Comparison of ENCODE assay signal across 1 cellular context in the genomic region with DNA sequence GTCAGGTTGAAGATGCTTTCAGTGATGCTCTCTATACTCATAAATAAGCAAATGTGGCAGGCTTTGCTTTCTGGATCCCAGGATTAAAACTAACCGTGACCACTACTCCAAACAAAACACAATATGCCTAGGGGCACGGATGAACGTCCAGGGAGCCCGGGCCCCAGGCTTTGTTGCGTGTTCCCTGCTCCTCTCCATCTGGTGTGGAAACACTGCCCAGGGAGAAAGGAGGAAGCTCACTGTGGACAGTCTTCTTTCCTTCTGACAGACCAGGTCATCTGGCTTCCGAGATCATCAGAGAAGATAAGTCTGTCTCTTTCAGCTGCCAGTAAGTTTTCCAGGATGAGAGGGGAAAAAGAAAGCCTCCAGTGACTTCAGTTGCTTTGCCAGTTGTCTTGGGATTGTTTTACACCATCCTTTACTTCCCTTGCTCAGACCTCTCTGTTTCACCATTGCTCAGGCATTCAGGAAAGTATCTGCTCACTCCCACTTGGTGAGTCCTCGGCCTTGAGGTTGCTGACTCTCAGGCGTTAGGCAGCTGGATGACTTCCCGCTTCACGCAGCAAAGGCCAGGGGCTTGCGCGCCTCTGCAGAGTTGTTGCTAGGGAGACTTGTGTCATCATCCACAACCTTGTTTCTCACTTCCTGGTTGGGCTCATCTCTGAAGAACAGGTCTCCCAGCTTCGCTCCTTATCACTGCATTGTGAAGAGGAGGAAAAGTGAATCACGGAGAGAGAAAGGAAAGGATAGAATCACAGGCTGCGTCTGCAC.
TF ChIP-seq lines count a peak whose summit lies in the region.

No MANE protein-coding gene starts in this region.

TF ChIP-seq in GM12878, 131 proteins besides CTCF, POLR2A, EP300 and RAD21:
- TF ChIP-seq JUND (IDR thresholded peaks at IDR 0.05; ENCODE audit: low read depth, low read length) (no peak), CREM (IDR thresholded peaks at IDR 0.05; ENCODE audit: low read depth) (0 out of 2 replicates have a peak, but pooled peaks have one; percentile 25), E4F1 (IDR thresholded peaks at IDR 0.05; ENCODE audit: borderline replicate concordance, partially characterized antibody) (no peak), ZZZ3 (IDR thresholded peaks at IDR 0.05; ENCODE audit: control insufficient read depth, insufficient read length, low read depth) (no peak), RB1 (IDR thresholded peaks at IDR 0.05; ENCODE audit: borderline replicate concordance) (no peak), CREB1 (IDR thresholded peaks at IDR 0.05; ENCODE audit: low read depth) (0 out of 2 replicates have a peak, but pooled peaks have one; percentile 27)
- TF ChIP-seq, protein P1, sequence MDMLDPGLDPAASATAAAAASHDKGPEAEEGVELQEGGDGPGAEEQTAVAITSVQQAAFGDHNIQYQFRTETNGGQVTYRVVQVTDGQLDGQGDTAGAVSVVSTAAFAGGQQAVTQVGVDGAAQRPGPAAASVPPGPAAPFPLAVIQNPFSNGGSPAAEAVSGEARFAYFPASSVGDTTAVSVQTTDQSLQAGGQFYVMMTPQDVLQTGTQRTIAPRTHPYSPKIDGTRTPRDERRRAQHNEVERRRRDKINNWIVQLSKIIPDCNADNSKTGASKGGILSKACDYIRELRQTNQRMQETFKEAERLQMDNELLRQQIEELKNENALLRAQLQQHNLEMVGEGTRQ (IDR thresholded peaks at IDR 0.05; ENCODE audit: borderline replicate concordance, low read depth, low read length): no peak
- TF ChIP-seq, protein P2, sequence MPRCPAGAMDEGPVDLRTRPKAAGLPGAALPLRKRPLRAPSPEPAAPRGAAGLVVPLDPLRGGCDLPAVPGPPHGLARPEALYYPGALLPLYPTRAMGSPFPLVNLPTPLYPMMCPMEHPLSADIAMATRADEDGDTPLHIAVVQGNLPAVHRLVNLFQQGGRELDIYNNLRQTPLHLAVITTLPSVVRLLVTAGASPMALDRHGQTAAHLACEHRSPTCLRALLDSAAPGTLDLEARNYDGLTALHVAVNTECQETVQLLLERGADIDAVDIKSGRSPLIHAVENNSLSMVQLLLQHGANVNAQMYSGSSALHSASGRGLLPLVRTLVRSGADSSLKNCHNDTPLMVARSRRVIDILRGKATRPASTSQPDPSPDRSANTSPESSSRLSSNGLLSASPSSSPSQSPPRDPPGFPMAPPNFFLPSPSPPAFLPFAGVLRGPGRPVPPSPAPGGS (IDR thresholded peaks at IDR 0.05; ENCODE audit: borderline replicate concordance, insufficient read depth, low read depth, low read length, poor library complexity, severe bottlenecking): no peak
